ENCODE assay signal across 1 cellular context in the genomic region with DNA sequence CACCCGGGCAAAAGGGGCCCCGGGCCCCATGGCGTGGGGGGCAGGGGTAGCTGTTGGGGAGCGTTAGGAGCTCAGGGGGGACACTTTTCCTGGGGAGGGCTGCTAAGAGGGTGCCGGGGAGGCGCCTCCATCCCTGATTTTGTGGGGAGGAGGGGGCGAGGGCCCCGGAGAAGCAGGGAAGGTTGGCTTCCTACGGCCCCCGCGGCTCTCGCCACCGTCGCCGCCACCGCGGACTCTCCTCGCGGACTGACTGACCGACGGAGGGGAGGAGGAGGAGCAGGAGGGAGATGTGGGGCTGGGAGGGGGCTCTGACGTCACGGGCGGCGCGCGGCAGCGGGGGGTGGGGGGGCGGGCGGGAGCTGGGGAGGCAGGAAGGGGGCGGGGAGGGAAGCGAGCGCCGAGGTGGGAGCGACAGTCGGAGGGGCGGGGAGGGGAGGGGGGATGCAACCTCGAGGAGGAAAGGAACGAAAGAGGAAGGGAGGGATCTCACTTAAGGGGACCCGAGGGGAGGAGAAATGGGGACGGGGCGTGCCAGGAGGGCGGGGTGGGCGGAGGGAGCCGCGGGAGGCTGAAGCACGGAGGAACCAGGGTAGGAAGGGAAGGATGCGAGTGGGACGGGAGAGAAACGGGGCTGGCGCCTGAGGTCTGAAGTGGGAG.
TF ChIP-seq lines count a peak whose summit lies in the region.

No MANE protein-coding gene starts in this region.

TF ChIP-seq in K562, 482 proteins besides CTCF, POLR2A, EP300 and RAD21 (continued from another document and continues in another):
- TF ChIP-seq, protein P1, sequence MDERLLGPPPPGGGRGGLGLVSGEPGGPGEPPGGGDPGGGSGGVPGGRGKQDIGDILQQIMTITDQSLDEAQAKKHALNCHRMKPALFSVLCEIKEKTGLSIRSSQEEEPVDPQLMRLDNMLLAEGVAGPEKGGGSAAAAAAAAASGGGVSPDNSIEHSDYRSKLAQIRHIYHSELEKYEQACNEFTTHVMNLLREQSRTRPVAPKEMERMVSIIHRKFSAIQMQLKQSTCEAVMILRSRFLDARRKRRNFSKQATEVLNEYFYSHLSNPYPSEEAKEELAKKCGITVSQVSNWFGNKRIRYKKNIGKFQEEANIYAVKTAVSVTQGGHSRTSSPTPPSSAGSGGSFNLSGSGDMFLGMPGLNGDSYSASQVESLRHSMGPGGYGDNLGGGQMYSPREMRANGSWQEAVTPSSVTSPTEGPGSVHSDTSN (CRISPR knock-in tag; IDR thresholded peaks at IDR 0.05; ENCODE audit: low read depth) = no peak
- TF ChIP-seq, protein P1 (tag; conservative IDR thresholded peaks at IDR 0.05; ENCODE audit: low read depth) = no peak
- no peak for TF ChIP-seq MEF2D (tag; conservative IDR thresholded peaks at IDR 0.05; ENCODE audit: low read depth)
- TF ChIP-seq KLF13 (tag; IDR thresholded peaks at IDR 0.05; ENCODE audit: borderline replicate concordance, low read depth) = no peak
- peak; percentile 35; the same call in 1 of the 2 replicates for TF ChIP-seq ATF1 (CRISPR knock-in tag; IDR thresholded peaks at IDR 0.05)
- TF ChIP-seq ATF1 (tag; IDR thresholded peaks at IDR 0.05) = peak; percentile 59
- no peak for TF ChIP-seq NFATC3 (IDR thresholded peaks at IDR 0.05)
- TF ChIP-seq MCM2 (IDR thresholded peaks at IDR 0.05; ENCODE audit: low read depth) = no peak
- TF ChIP-seq ZNF79 (CRISPR knock-in tag; IDR thresholded peaks at IDR 0.05; ENCODE audit: low read depth) = no peak
- TF ChIP-seq, protein P2, sequence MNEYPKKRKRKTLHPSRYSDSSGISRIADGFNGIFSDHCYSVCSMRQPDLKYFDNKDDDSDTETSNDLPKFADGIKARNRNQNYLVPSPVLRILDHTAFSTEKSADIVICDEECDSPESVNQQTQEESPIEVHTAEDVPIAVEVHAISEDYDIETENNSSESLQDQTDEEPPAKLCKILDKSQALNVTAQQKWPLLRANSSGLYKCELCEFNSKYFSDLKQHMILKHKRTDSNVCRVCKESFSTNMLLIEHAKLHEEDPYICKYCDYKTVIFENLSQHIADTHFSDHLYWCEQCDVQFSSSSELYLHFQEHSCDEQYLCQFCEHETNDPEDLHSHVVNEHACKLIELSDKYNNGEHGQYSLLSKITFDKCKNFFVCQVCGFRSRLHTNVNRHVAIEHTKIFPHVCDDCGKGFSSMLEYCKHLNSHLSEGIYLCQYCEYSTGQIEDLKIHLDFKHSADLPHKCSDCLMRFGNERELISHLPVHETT (CRISPR knock-in tag; conservative IDR thresholded peaks at IDR 0.05 in 1 of 2, IDR thresholded peaks at IDR 0.05 in 1 of 2) = no peak
- no peak for TF ChIP-seq GTF2F1 (IDR thresholded peaks at IDR 0.05; ENCODE audit: low read depth, low read length)
- no peak for TF ChIP-seq ZZZ3 (IDR thresholded peaks at IDR 0.05)
- no peak for TF ChIP-seq NR2C1 (IDR thresholded peaks at IDR 0.05)
- TF ChIP-seq NR2C1 (tag; IDR thresholded peaks at IDR 0.05) = no peak
- TF ChIP-seq SMAD1 (IDR thresholded peaks at IDR 0.05; ENCODE audit: low read depth, low read length, partially characterized antibody) = no peak
- TF ChIP-seq MTA2 (IDR thresholded peaks at IDR 0.05; ENCODE audit: low read depth) = peak; percentile 38; the same call in 1 of the 2 replicates
- TF ChIP-seq, protein P3, sequence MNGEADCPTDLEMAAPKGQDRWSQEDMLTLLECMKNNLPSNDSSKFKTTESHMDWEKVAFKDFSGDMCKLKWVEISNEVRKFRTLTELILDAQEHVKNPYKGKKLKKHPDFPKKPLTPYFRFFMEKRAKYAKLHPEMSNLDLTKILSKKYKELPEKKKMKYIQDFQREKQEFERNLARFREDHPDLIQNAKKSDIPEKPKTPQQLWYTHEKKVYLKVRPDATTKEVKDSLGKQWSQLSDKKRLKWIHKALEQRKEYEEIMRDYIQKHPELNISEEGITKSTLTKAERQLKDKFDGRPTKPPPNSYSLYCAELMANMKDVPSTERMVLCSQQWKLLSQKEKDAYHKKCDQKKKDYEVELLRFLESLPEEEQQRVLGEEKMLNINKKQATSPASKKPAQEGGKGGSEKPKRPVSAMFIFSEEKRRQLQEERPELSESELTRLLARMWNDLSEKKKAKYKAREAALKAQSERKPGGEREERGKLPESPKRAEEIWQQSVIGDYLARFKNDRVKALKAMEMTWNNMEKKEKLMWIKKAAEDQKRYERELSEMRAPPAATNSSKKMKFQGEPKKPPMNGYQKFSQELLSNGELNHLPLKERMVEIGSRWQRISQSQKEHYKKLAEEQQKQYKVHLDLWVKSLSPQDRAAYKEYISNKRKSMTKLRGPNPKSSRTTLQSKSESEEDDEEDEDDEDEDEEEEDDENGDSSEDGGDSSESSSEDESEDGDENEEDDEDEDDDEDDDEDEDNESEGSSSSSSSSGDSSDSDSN (IDR thresholded peaks at IDR 0.05; ENCODE audit: borderline replicate concordance in 1 of 2, low read depth in 2 of 2, low read length in 2 of 2) = peak; percentile 52 to 60; a peak in 2 of 4 replicates
- TF ChIP-seq, protein P4, sequence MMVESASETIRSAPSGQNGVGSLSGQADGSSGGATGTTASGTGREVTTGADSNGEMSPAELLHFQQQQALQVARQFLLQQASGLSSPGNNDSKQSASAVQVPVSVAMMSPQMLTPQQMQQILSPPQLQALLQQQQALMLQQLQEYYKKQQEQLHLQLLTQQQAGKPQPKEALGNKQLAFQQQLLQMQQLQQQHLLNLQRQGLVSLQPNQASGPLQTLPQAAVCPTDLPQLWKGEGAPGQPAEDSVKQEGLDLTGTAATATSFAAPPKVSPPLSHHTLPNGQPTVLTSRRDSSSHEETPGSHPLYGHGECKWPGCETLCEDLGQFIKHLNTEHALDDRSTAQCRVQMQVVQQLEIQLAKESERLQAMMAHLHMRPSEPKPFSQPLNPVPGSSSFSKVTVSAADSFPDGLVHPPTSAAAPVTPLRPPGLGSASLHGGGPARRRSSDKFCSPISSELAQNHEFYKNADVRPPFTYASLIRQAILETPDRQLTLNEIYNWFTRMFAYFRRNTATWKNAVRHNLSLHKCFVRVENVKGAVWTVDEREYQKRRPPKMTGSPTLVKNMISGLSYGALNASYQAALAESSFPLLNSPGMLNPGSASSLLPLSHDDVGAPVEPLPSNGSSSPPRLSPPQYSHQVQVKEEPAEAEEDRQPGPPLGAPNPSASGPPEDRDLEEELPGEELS (CRISPR knock-in tag; IDR thresholded peaks at IDR 0.05; ENCODE audit: borderline replicate concordance) = 0 out of 2 replicates have a peak, but pooled peaks have one; percentile 1
- no peak for TF ChIP-seq GABPB2 (CRISPR knock-in tag; conservative IDR thresholded peaks at IDR 0.05)
- TF ChIP-seq, protein P5, sequence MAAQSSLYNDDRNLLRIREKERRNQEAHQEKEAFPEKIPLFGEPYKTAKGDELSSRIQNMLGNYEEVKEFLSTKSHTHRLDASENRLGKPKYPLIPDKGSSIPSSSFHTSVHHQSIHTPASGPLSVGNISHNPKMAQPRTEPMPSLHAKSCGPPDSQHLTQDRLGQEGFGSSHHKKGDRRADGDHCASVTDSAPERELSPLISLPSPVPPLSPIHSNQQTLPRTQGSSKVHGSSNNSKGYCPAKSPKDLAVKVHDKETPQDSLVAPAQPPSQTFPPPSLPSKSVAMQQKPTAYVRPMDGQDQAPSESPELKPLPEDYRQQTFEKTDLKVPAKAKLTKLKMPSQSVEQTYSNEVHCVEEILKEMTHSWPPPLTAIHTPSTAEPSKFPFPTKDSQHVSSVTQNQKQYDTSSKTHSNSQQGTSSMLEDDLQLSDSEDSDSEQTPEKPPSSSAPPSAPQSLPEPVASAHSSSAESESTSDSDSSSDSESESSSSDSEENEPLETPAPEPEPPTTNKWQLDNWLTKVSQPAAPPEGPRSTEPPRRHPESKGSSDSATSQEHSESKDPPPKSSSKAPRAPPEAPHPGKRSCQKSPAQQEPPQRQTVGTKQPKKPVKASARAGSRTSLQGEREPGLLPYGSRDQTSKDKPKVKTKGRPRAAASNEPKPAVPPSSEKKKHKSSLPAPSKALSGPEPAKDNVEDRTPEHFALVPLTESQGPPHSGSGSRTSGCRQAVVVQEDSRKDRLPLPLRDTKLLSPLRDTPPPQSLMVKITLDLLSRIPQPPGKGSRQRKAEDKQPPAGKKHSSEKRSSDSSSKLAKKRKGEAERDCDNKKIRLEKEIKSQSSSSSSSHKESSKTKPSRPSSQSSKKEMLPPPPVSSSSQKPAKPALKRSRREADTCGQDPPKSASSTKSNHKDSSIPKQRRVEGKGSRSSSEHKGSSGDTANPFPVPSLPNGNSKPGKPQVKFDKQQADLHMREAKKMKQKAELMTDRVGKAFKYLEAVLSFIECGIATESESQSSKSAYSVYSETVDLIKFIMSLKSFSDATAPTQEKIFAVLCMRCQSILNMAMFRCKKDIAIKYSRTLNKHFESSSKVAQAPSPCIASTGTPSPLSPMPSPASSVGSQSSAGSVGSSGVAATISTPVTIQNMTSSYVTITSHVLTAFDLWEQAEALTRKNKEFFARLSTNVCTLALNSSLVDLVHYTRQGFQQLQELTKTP (IDR thresholded peaks at IDR 0.05; ENCODE audit: low read depth in 1 of 2, partially characterized antibody in 2 of 2) = no peak
- peak in 2 of 3 experiments; percentile 38 to 50 for TF ChIP-seq YY1 (IDR thresholded peaks at IDR 0.05; ENCODE audit: borderline replicate concordance in 1 of 3, control insufficient read depth in 1 of 3, extremely low read depth in 1 of 3, insufficient read depth in 3 of 3, insufficient read length in 1 of 3, insufficient replicate concordance in 2 of 3, low read depth in 1 of 3, low read length in 2 of 3)
- peak; percentile 84; the same call in 1 of the 2 replicates for TF ChIP-seq ZBTB7A (IDR thresholded peaks at IDR 0.05; ENCODE audit: borderline replicate concordance, control insufficient read depth, low read depth, low read length)
- no peak for TF ChIP-seq NEUROD1 (IDR thresholded peaks at IDR 0.05; ENCODE audit: borderline replicate concordance, low read depth, low read length, partially characterized antibody)
- TF ChIP-seq U2AF2 (optimal IDR thresholded peaks at IDR 0.05; ENCODE audit: low read depth, low read length) = no peak
- TF ChIP-seq RNF2 (IDR thresholded peaks at IDR 0.05) = no peak
- no peak for TF ChIP-seq SOX6 (IDR thresholded peaks at IDR 0.05)
- no peak for TF ChIP-seq ARHGAP35 (IDR thresholded peaks at IDR 0.05; ENCODE audit: partially characterized antibody)
- TF ChIP-seq POU5F1 (IDR thresholded peaks at IDR 0.05; ENCODE audit: borderline replicate concordance, low read depth, low read length, partially characterized antibody) = no peak
- TF ChIP-seq KDM5B (IDR thresholded peaks at IDR 0.05; ENCODE audit: insufficient replicate concordance, low read depth, low read length) = peak; percentile 96
- peak; percentile 91 for TF ChIP-seq ZNF263 (CRISPR knock-in tag; IDR thresholded peaks at IDR 0.05; ENCODE audit: borderline replicate concordance)
- no peak for TF ChIP-seq HDAC2 (IDR thresholded peaks at IDR 0.05)
- TF ChIP-seq KAT7 (CRISPR knock-in tag; IDR thresholded peaks at IDR 0.05; ENCODE audit: borderline replicate concordance) = 0 out of 2 replicates have a peak, but pooled peaks have one; percentile 41
- peak; percentile 80 for TF ChIP-seq TBP (optimal IDR thresholded peaks at IDR 0.05; ENCODE audit: low read depth, low read length)
- no peak for TF ChIP-seq SP2 (IDR thresholded peaks at IDR 0.05; ENCODE audit: extremely low read depth, low read depth, low read length, poor library complexity, severe bottlenecking)
- no peak for TF ChIP-seq ZBTB17 (CRISPR knock-in tag; IDR thresholded peaks at IDR 0.05)
- TF ChIP-seq GATAD2B (IDR thresholded peaks at IDR 0.05; ENCODE audit: borderline replicate concordance) = no peak
- TF ChIP-seq, protein P6, sequence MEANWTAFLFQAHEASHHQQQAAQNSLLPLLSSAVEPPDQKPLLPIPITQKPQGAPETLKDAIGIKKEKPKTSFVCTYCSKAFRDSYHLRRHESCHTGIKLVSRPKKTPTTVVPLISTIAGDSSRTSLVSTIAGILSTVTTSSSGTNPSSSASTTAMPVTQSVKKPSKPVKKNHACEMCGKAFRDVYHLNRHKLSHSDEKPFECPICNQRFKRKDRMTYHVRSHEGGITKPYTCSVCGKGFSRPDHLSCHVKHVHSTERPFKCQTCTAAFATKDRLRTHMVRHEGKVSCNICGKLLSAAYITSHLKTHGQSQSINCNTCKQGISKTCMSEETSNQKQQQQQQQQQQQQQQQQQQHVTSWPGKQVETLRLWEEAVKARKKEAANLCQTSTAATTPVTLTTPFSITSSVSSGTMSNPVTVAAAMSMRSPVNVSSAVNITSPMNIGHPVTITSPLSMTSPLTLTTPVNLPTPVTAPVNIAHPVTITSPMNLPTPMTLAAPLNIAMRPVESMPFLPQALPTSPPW (CRISPR knock-in tag; IDR thresholded peaks at IDR 0.05) = peak; percentile 94
- TF ChIP-seq, protein P7, sequence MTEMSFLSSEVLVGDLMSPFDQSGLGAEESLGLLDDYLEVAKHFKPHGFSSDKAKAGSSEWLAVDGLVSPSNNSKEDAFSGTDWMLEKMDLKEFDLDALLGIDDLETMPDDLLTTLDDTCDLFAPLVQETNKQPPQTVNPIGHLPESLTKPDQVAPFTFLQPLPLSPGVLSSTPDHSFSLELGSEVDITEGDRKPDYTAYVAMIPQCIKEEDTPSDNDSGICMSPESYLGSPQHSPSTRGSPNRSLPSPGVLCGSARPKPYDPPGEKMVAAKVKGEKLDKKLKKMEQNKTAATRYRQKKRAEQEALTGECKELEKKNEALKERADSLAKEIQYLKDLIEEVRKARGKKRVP (CRISPR knock-in tag; IDR thresholded peaks at IDR 0.05) = no peak
- no peak for TF ChIP-seq THRAP3 (IDR thresholded peaks at IDR 0.05; ENCODE audit: borderline replicate concordance)
- TF ChIP-seq SIRT6 (IDR thresholded peaks at IDR 0.05; ENCODE audit: low read depth, low read length) = no peak
- TF ChIP-seq RHOXF2B (CRISPR knock-in tag; conservative IDR thresholded peaks at IDR 0.05) = no peak
- TF ChIP-seq SLC30A9 (CRISPR knock-in tag; IDR thresholded peaks at IDR 0.05) = no peak
- peak; percentile 77 for TF ChIP-seq TAF1 (IDR thresholded peaks at IDR 0.05; ENCODE audit: control insufficient read depth, extremely low read depth, insufficient read depth, low read length, severe bottlenecking)
- TF ChIP-seq RUNX1 (IDR thresholded peaks at IDR 0.05; ENCODE audit: low read depth) = 0 out of 2 replicates have a peak, but pooled peaks have one; percentile 2
- no peak for TF ChIP-seq BACH1 (tag; IDR thresholded peaks at IDR 0.05)
- TF ChIP-seq SAP30 (IDR thresholded peaks at IDR 0.05; ENCODE audit: borderline replicate concordance, insufficient read depth, low read depth, low read length, poor library complexity, severe bottlenecking) = no peak
- TF ChIP-seq MAFF (IDR thresholded peaks at IDR 0.05; ENCODE audit: low read length) = no peak
- TF ChIP-seq, protein P8, sequence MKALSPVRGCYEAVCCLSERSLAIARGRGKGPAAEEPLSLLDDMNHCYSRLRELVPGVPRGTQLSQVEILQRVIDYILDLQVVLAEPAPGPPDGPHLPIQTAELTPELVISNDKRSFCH (CRISPR knock-in tag; IDR thresholded peaks at IDR 0.05) = no peak
- TF ChIP-seq, protein P8 (tag; IDR thresholded peaks at IDR 0.05) = no peak
